Comparison of ENCODE assay signal across 8 cellular contexts in the genomic region with DNA sequence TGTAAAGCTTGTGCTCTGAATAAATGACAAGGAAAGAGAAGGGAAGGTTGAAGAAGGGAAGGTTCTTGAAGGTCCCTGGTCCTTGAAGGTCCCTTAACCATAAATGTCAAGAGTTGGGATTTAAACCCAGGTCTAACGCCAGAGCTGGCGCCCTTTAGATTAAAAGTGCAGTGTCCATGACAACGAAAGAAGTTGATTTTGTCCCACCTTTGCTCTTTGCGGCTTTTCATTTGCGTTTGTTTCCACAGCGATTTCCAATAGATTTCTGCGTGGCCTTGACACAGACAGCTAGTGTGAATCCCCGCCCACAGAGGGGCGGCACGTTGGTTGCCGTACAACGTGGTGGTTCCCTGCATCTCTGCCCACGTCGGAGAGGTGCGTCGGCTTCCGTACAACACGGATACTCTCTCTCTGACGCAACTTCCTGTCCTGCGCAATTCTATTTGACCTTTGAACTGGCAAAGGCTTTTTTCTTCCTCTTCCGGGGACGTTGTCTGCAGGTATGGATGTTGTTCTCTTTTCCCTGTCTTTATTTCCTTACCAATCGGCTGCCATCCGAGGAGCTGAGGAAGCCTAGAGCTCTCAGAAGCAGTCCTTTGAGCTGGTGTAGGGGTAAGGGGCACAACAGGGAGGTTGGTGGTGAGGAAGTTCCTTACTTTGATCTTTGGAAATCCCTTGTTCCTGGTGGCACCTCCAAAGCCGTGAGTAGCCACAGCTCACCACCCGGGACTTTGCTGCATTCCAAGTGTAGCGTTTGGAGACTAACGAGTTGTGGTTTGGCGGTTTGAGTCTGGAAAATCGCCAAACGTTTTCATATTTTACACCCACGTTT. TPM values are rescaled to one million over a fixed set of nuclear protein-coding genes. Genes with fewer than 3 reads are reported as not detected.
DNase-seq lines count a peak whose midpoint lies in the region; ATAC-seq and TF ChIP-seq lines count a peak whose summit lies in the region.

TSS of gene RPL34 (plus strand) at position 476 of the 832 bp plus-strand sequence. CDS start 1,384 bp downstream, outside the sequence.

- H3K4me1 Mint-ChIP-seq in activated naive CD8-positive, alpha-beta T cell (ENCODE audit: low read depth) = peaks cover 62% of the 10 kb centered on the region

- peak within 1 kb of the TSS; percentile 57 to 78 for H3K27ac ChIP-seq in testis

- no peaks in the 10 kb centered on the region for H3K36me3 ChIP-seq in testis (ENCODE audit: low read depth, missing control alignments)

- H3K4me3 Mint-ChIP-seq in activated naive CD8-positive, alpha-beta T cell = peak within 1 kb of the TSS; percentile 100

- no peaks in the 10 kb centered on the region for H3K27me3 Mint-ChIP-seq in activated naive CD8-positive, alpha-beta T cell

- WGBS in testis, 2 donors = 0 to 1% methylated on average over 19 to 32 of the region's 32 CpGs

- H3K36me3 Mint-ChIP-seq in activated naive CD8-positive, alpha-beta T cell = peaks cover 45% of the 10 kb centered on the region

- peak; percentile 87 for TF ChIP-seq POLR2A in testis (IDR thresholded peaks at IDR 0.05)

- peak within 1 kb of the TSS; percentile 98 for H3K27ac Mint-ChIP-seq in activated naive CD8-positive, alpha-beta T cell

- no peaks in the 10 kb centered on the region for H3K27me3 ChIP-seq in testis

- intact Hi-C loops in testis (cut with DNase I; ENCODE audit: low total_unique reads) = no loop called here

- peak; percentile 100 for ATAC-seq in HG02623 (IDR thresholded peaks at IDR 0.05; ENCODE audit: unreplicated experiment)
- ATAC-seq in omental fat pad (ENCODE audit: low FRiP score) = peak; percentile 100

- H3K4me3 ChIP-seq in testis = peak within 1 kb of the TSS; percentile 83 to 84

- H3K9me3 Mint-ChIP-seq in activated naive CD8-positive, alpha-beta T cell (ENCODE audit: low read depth) = no peaks in the 10 kb centered on the region

- CTCF ChIA-PET in GM10248 (lab: Yijun Ruan, JAX) = interaction anchor here (1.0 to 1.5 kb wide), 3 partner anchors 12 to 48 kb away, joined by 3 read pairs; no protein-coding TSS in a partner anchor

- POLR2A ChIA-PET in GM10248 (lab: Yijun Ruan, JAX) = interaction anchor here (0.7 to 1.4 kb wide), 3 partner anchors 10 to 30 kb away, joined by 3 to 7 read pairs (median 3); partner anchors contain the start of gene OSTC

- peaks cover 15% of the 10 kb centered on the region for H3K4me1 ChIP-seq in testis

- no peak for TF ChIP-seq CTCF in GM10248 (IDR thresholded peaks at IDR 0.05; ENCODE audit: control extremely low read depth, extremely low read depth, low read depth, missing control alignments)
- TF ChIP-seq CTCF in omental fat pad (IDR thresholded peaks at IDR 0.05) = no peak
- TF ChIP-seq CTCF in testis (IDR thresholded peaks at IDR 0.05) = no peak

- DNase-seq in GM10248 (ENCODE audit: extremely low spot score) (peak; percentile 91), NCI-H1105 (lab: John Stamatoyannopoulos, UW) (peak; percentile 83), SKM-1 treated with dmso at 0.1 percent for 144 hours (lab: John Stamatoyannopoulos, UW; ENCODE audit: unreplicated experiment) (peak; percentile 94), glomerular visceral epithelial cell (ENCODE audit: extremely low spot score) (peak; percentile 97), omental fat pad (ENCODE audit: low spot score) (peak; percentile 92), testis (peak; percentile 99)

- H3K9me3 ChIP-seq in testis = no peaks in the 10 kb centered on the region

RNA-seq across cellular contexts. Expression of gene RPL34, which starts in this region (rescaled TPM):
- 1,000 to 10,000 TPM in 1 of 4 donors, 100 to 1,000 TPM in 3; 660 to 1,252 (median 881) TPM for total RNA-seq in omental fat pad
- 100 to 1,000 TPM; 237 to 435 TPM for total RNA-seq in testis
- polyA plus RNA-seq in testis (ENCODE audit: insufficient read depth, low read depth, low replicate concordance) = 950 TPM

Comparison
In these comparisons a context has a peak if more than half of its experiments do, and no peak if none do; other contexts are left out.
1. Peak in every context shown above with its lines: DNase-seq, ATAC-seq, H3K4me3 ChIP-seq and H3K27ac ChIP-seq.